ENCODE assay signal across 8 cellular contexts in the genomic region with DNA sequence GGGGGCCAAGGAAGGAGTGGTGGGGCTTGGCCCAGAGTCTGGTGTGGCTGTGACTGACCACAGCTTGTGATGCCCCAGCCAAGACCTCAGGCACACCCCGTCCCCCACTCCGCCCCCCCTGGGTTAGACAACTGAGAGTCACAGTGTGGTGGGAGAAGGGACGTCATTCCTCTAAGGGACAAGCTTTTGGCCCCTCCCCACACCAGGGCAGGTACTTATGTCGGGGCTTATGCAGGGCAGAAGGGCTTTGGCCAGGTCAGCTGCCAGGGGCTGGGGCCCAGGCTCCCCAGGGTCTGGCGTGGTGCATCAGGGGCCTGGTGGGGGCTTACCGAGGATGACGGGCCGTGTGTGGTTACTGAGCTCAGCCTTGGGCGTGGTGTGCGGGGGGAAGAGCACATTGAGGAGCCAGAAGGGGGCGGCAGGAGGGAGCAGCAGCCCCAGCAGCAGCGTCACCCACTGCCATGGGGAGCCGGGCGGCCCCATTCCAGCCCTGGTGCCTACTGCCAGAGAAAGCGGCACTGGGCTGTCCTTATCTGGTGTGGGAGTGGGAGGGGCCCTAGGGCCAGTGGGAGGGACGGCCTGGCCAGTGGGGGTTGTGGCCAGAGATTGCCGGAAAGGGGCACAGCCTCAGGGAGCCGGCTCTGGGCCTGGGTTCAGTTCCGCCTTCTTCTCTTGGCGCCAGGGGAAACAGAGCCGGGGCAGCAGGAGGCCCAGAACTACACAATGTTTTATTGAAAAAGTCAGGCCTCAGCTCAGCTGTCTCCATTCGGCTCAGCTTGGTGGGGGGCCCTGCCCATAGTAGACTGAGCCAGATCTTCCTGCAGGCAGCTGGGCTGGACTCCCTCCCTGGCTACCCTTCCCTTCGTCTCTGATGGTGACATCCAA. TPM values are rescaled to one million over a fixed set of nuclear protein-coding genes. Genes with fewer than 3 reads are reported as not detected.
DNase-seq lines count a peak whose midpoint lies in the region; ATAC-seq and TF ChIP-seq lines count a peak whose summit lies in the region.

A gene with protein sequence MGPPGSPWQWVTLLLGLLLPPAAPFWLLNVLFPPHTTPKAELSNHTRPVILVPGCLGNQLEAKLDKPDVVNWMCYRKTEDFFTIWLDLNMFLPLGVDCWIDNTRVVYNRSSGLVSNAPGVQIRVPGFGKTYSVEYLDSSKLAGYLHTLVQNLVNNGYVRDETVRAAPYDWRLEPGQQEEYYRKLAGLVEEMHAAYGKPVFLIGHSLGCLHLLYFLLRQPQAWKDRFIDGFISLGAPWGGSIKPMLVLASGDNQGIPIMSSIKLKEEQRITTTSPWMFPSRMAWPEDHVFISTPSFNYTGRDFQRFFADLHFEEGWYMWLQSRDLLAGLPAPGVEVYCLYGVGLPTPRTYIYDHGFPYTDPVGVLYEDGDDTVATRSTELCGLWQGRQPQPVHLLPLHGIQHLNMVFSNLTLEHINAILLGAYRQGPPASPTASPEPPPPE (minus strand): TSS at position 502 of the 885 bp plus-strand sequence. CDS start 19 bp downstream, at position 483.

- H3K4me2 ChIP-seq in OCI-LY7 (ENCODE audit: low read length) = no peak within 1 kb of the TSS

- DNase-seq in OCI-LY7 (ENCODE audit: low spot score) (no peak), cerebellar cortex (ENCODE audit: low spot score) (peak; percentile 67), right lobe of liver (peak; percentile 88 to 95 (median 91)), substantia nigra (lab: John Stamatoyannopoulos, UW) (peak in 48 of 49 donors; percentile 26 to 95 (median 70)), GM19240 (ENCODE audit: insufficient read length, low spot score) (no peak), NCI-H1694 treated with DMSO at 0.1 percent for 48 hours (lab: John Stamatoyannopoulos, UW) (no peak), DMS79 (lab: John Stamatoyannopoulos, UW) (no peak)

- POLR2A ChIA-PET in OCI-LY7 (lab: Charles Lee) = no interaction called here

- H3K9me3 ChIP-seq in OCI-LY7 (ENCODE audit: low read length) (no peaks in the 10 kb centered on the region), right lobe of liver (no peaks in the 10 kb centered on the region)

- no TSS peak for BruUV-seq in OCI-LY7 (replicated peaks; lab: Mats Ljungman, UMichigan)

- intact Hi-C loops in OCI-LY7 (cut with micrococcal nuclease; ENCODE audit: unreplicated experiment) (no loop called here), right lobe of liver (cut with DNase I) (no loop called here)

- TF ChIP-seq CTCF in OCI-LY7 (conservative IDR thresholded peaks at IDR 0.05; ENCODE audit: low read length) (peak; percentile 42; the same call in 1 of the 2 replicates), right lobe of liver (IDR thresholded peaks at IDR 0.05) (no peak)

- peak; percentile 95 for TF ChIP-seq POLR2A in right lobe of liver (IDR thresholded peaks at IDR 0.05)

- H3K79me2 ChIP-seq in OCI-LY7 (ENCODE audit: insufficient read depth, low read depth, low read length) = no peaks in the 10 kb centered on the region

- H3K4me1 ChIP-seq in OCI-LY7 (ENCODE audit: insufficient read depth, low read length, poor library complexity, severe bottlenecking) (peaks cover 17% of the 10 kb centered on the region), right lobe of liver (peaks cover 0 to 38% (median 14%) of the 10 kb centered on the region in 4 donors)

- ATAC-seq in right lobe of liver (peak; percentile 77 to 84 (median 80)), HG02678 (IDR thresholded peaks at IDR 0.05; ENCODE audit: unreplicated experiment) (no peak)

- whole genome bisulfite sequencing in right lobe of liver (ENCODE audit: insufficient coverage, low coverage, low lambda C conversion rate, missing lambda C conversion rate) = 33% methylated on average over 3 of the region's 23 CpGs

- H3K27me3 ChIP-seq in right lobe of liver = no peaks in the 10 kb centered on the region

- CTCF ChIA-PET in OCI-LY7 (lab: Charles Lee; ENCODE audit: unreplicated experiment) = interaction anchor here (0.6 kb wide), 1 partner anchor 8 kb away, joined by 3 read pairs; no protein-coding TSS in a partner anchor

- no peak within 1 kb of the TSS for H2AFZ ChIP-seq in OCI-LY7 (ENCODE audit: low read length)

- no peaks in the 10 kb centered on the region for H4K20me1 ChIP-seq in OCI-LY7 (ENCODE audit: insufficient read depth, low read length)

- H3K36me3 ChIP-seq in OCI-LY7 (ENCODE audit: insufficient read depth, low read length) = no peaks in the 10 kb centered on the region
- H3K36me3 ChIP-seq in right lobe of liver = peaks cover 0 to 22% (median 8%) of the 10 kb centered on the region in 4 donors

- H3K9me2 ChIP-seq in OCI-LY7 (ENCODE audit: insufficient read depth, low read length) = no peaks in the 10 kb centered on the region

- H3K4me3 ChIP-seq in OCI-LY7 (ENCODE audit: low read depth, low read length, poor library complexity, severe bottlenecking) (no peak within 1 kb of the TSS), right lobe of liver (peak within 1 kb of the TSS; percentile 38 to 64 (median 63))

- no peak within 1 kb of the TSS for H3K27ac ChIP-seq in OCI-LY7 (ENCODE audit: low read depth, low read length, poor library complexity, severe bottlenecking)
- H3K27ac ChIP-seq in right lobe of liver = peak within 1 kb of the TSS; percentile 47 to 83 (median 79)
- H3K27ac ChIP-seq in substantia nigra (ENCODE audit: low read depth, low read length, poor library complexity, severe bottlenecking) = peak within 1 kb of the TSS; percentile 92

RNA-seq across cellular contexts. Expression of the gene that starts here (rescaled TPM):
- 4.1 and 4.4 TPM in 2 replicates for total RNA-seq in OCI-LY7 (2014; rRNA removed; shearing (Covaris generic))
- total RNA-seq in OCI-LY7 (2022) (9.8 and 10.8 TPM in 2 replicates), right lobe of liver (100 to 1,000 TPM in 4 of 6 experiments, 10 to 100 TPM in 2; 29.4 to 207 (median 137) TPM)

Comparison
In these comparisons a context has a peak if more than half of its experiments do, and no peak if none do; other contexts are left out.
1. DNase-seq: peak in cerebellar cortex (single experiment), right lobe of liver (3 of 3) and substantia nigra (48 of 49); none in OCI-LY7 (single experiment), GM19240 (single experiment), NCI-H1694 treated with DMSO at 0.1 percent for 48 hours (single experiment) and DMS79 (single experiment).